ENCODE assay signal across 19 cellular contexts in the genomic region with DNA sequence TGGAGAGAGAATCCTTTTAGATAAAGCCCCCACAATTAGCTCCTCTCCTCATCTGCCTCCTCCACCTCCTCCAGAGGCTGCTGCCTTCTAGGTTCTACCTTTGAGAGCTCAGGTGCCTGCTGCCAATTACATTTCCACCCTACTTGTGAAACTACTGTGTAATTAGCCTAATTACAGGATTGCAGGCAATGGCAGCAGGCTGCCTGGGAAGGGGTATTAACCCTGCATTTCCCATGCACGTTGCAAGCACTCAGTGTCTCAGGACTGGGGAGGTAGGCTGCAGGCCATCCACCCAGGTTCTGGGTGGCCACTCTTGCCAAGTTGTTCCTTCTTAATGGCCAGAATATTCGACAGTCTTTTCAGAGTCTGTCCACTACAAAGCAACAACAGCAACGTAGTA.
DNase-seq lines count a peak whose midpoint lies in the region; ATAC-seq and TF ChIP-seq lines count a peak whose summit lies in the region.
"Had no signal": no experiment of that assay in that cellular context is flagged by ENCODE, and none has a peak within 500 bp of the region (broad histone marks: within the 10 kb centered on the region; RNA-seq: fewer than 3 reads in every experiment).

No MANE protein-coding gene starts in this region.

- H2AK5ac ChIP-seq in IMR-90 (ENCODE audit: low read depth, low read length), result peak overlapping the region; percentile 64; the same call in 1 of the 2 replicates

- H3K4me3 Mint-ChIP-seq in Caco-2 (ENCODE audit: unreplicated experiment) (no peak overlapping the region), endodermal cell (no peak overlapping the region)
- H3K4me3 Mint-ChIP-seq: CD8-positive, alpha-beta memory T cell had no signal

- H3K4ac ChIP-seq in IMR-90 (ENCODE audit: low read depth, low read length), result no peak overlapping the region

- no peak overlapping the region for H2BK20ac ChIP-seq in IMR-90 (ENCODE audit: low read depth, low read length)

- POLR2A ChIA-PET in Caco-2 (lab: Charles Lee) (no interaction called here), IMR-90 (lab: Charles Lee; ENCODE audit: unreplicated experiment) (no interaction called here)

- no peak for TF ChIP-seq POLR2A in IMR-90 (IDR thresholded peaks at IDR 0.05; ENCODE audit: low read depth, low read length)

- no peak overlapping the region for H2BK5ac ChIP-seq in IMR-90 (ENCODE audit: low read depth, low read length, poor library complexity, severe bottlenecking)

- H3K4me1 ChIP-seq in Caco-2 (peaks cover 9% of the 10 kb centered on the region), IMR-90 (ENCODE audit: control insufficient read depth, insufficient read depth, low read length) (peaks cover 12% of the 10 kb centered on the region), OCI-LY1 (ENCODE audit: insufficient read depth, low read length, severe bottlenecking) (no peaks in the 10 kb centered on the region), endodermal cell (ENCODE audit: control insufficient read depth, insufficient read depth, low read length) (no peaks in the 10 kb centered on the region), lower lobe of right lung (no peaks in the 10 kb centered on the region)
- H3K4me1 ChIP-seq: thyroid gland had no signal

- BruUV-seq in Caco-2 (replicated peaks; lab: Mats Ljungman, UMichigan) (no TSS peak), IMR-90 (replicated peaks; lab: Mats Ljungman, UMichigan) (no TSS peak)

- no peak overlapping the region for H4K5ac ChIP-seq in IMR-90 (ENCODE audit: low read depth, low read length)

- 0 out of 4 replicates have a peak overlapping the region, but pooled peaks of 1 of the 2 experiments have one; percentile 6 for H4K8ac ChIP-seq in IMR-90 (ENCODE audit: low read depth in 2 of 2, low read length in 2 of 2)

- H3K14ac ChIP-seq in IMR-90 (replicated peaks; ENCODE audit: low read depth, low read length), result no peak overlapping the region

- no peaks in the 10 kb centered on the region for H4K20me1 ChIP-seq in IMR-90 (ENCODE audit: insufficient read depth, low read length)
- H4K20me1 ChIP-seq in OCI-LY1 (ENCODE audit: insufficient read depth, low read length), result no peaks in the 10 kb centered on the region

- WGBS in IMR-90 (ENCODE audit: extremely low coverage in 2 of 2, insufficient read length in 1 of 2), 2 experiments, result no CpG with 5 or more reads among the region's 3 CpGs
- 61 to 68% methylated on average over 2 to 3 of the region's 3 CpGs for WGBS in endodermal cell (ENCODE audit: insufficient coverage in 1 of 2, insufficient read length in 1 of 2), 2 experiments

- H2BK120ac ChIP-seq in IMR-90 (ENCODE audit: low read depth, low read length), result 0 out of 2 replicates have a peak overlapping the region, but pooled peaks have one; percentile 27

- no peak overlapping the region for H3K4me3 ChIP-seq in Caco-2 (ENCODE audit: low read depth, low read length)
- no peak overlapping the region for H3K4me3 ChIP-seq in IMR-90 (ENCODE audit: insufficient read depth, low read depth, low read length)
- H3K4me3 ChIP-seq in OCI-LY1 (ENCODE audit: low read depth, low read length, poor library complexity, severe bottlenecking), result no peak overlapping the region
- H3K4me3 ChIP-seq in endodermal cell (ENCODE audit: low read length), result no peak overlapping the region
- H3K4me3 ChIP-seq in lower lobe of right lung, result no peak overlapping the region
- H3K4me3 ChIP-seq: thyroid gland had no signal

- no peaks in the 10 kb centered on the region for H3K9me2 ChIP-seq in OCI-LY1 (ENCODE audit: low read depth, low read length)

- no peaks in the 10 kb centered on the region for H3K9me3 Mint-ChIP-seq in Caco-2 (ENCODE audit: unreplicated experiment)
- H3K9me3 Mint-ChIP-seq in endodermal cell, result no peaks in the 10 kb centered on the region
- H3K9me3 Mint-ChIP-seq: CD8-positive, alpha-beta memory T cell had no signal

- TF ChIP-seq RAD21 in IMR-90 (IDR thresholded peaks at IDR 0.05; ENCODE audit: low read length), result no peak

- no peak overlapping the region for H2AK9ac ChIP-seq in IMR-90 (replicated peaks; ENCODE audit: low read depth, low read length, poor library complexity)

- dilution Hi-C loops in IMR-90 (cut with HindIII; ENCODE audit: low sequenced_read_pairs, unreplicated experiment), result no loop called here

- no peak for DNase-seq in Caco-2
- no peak for DNase-seq in IMR-90
- DNase-seq in endodermal cell, result peak; percentile 72
- DNase-seq in HUDEP-2 (lab: John Stamatoyannopoulos, UW; ENCODE audit: unreplicated experiment in 76 of 76), result no peak
- no peak for DNase-seq in lower lobe of right lung
- DNase-seq: activated naive CD4-positive, alpha-beta T cell treated with Interleukin-2 at 50 U/mL for 16 hours; activated T-cell treated with anti-CD3 and anti-CD28 coated beads for 4 hours; CD8-positive, alpha-beta memory T cell; DMS79; head of caudate nucleus; Kasumi-1; NCI-H1092 treated with DMSO at 0.1 percent for 48 hours; NCI-H345; Right ventricle myocardium superior; stimulated activated naive CD8-positive, alpha-beta T cell treated with anti-CD3 and anti-CD28 coated beads, Interleukin-15, Interleukin-2, amounts not matched to agents 100 U/mL and 50 U/mL, for 24 hours; thyroid gland had no signal

- no peaks in the 10 kb centered on the region for H3K9me3 ChIP-seq in Caco-2
- H3K9me3 ChIP-seq in IMR-90 (ENCODE audit: control insufficient read depth, insufficient read depth, low read length), result no peaks in the 10 kb centered on the region
- no peaks in the 10 kb centered on the region for H3K9me3 ChIP-seq in OCI-LY1 (ENCODE audit: low read length)
- H3K9me3 ChIP-seq in endodermal cell (ENCODE audit: control insufficient read depth, low read length), result no peaks in the 10 kb centered on the region
- no peaks in the 10 kb centered on the region for H3K9me3 ChIP-seq in lower lobe of right lung
- H3K9me3 ChIP-seq: neutrophil, thyroid gland had no signal

- H3K9ac ChIP-seq in IMR-90 (ENCODE audit: low read depth, low read length) (no peak overlapping the region), OCI-LY1 (ENCODE audit: low read length) (no peak overlapping the region; the same call in 1 of the 2 replicates), endodermal cell (ENCODE audit: extremely low read depth, low read length, poor library complexity, severe bottlenecking) (no peak overlapping the region)

- CTCF ChIA-PET in Caco-2 (lab: Charles Lee), result no interaction called here
- CTCF ChIA-PET in IMR-90 (lab: Yijun Ruan, JAX), result no interaction called here

- intact Hi-C loops in Caco-2 (cut with micrococcal nuclease; ENCODE audit: unreplicated experiment), result no loop called here
- intact Hi-C loops in IMR-90 (cut with micrococcal nuclease), result no loop called here
- intact Hi-C loops in lower lobe of right lung (cut with DNase I), result no loop called here

- no peaks in the 10 kb centered on the region for H3K79me2 ChIP-seq in OCI-LY1 (ENCODE audit: insufficient read depth, low read length)

- no peak overlapping the region; the same call in 1 of the 3 replicates for H2BK15ac ChIP-seq in IMR-90 (ENCODE audit: low read depth, low read length)

- H3K36me3 Mint-ChIP-seq in Caco-2 (ENCODE audit: insufficient read depth, unreplicated experiment), result no peaks in the 10 kb centered on the region
- no peaks in the 10 kb centered on the region for H3K36me3 Mint-ChIP-seq in endodermal cell (ENCODE audit: low read depth)
- H3K36me3 Mint-ChIP-seq: CD8-positive, alpha-beta memory T cell had no signal

- H3K23ac ChIP-seq in IMR-90 (ENCODE audit: low read depth, low read length), result no peak overlapping the region

- H4K91ac ChIP-seq in IMR-90 (ENCODE audit: insufficient read depth, low read depth, low read length), result 0 out of 2 replicates have a peak overlapping the region, but pooled peaks have one; percentile 2

- no peaks in the 10 kb centered on the region for H3K27me3 Mint-ChIP-seq in Caco-2 (ENCODE audit: insufficient read depth, unreplicated experiment)
- no peaks in the 10 kb centered on the region for H3K27me3 Mint-ChIP-seq in endodermal cell (ENCODE audit: insufficient read depth)
- H3K27me3 Mint-ChIP-seq: CD8-positive, alpha-beta memory T cell had no signal

- H3K4me2 ChIP-seq in IMR-90 (ENCODE audit: low read depth, low read length) (no peak overlapping the region), OCI-LY1 (ENCODE audit: low read length) (no peak overlapping the region)

- no peaks in the 10 kb centered on the region for H3F3A ChIP-seq in OCI-LY1 (ENCODE audit: insufficient read depth, low read length)

- no peaks in the 10 kb centered on the region for H3K36me3 ChIP-seq in Caco-2 (ENCODE audit: control insufficient read depth, insufficient read depth, low read length)
- H3K36me3 ChIP-seq in IMR-90 (ENCODE audit: control insufficient read depth, insufficient read depth, low read length), result no peaks in the 10 kb centered on the region
- no peaks in the 10 kb centered on the region for H3K36me3 ChIP-seq in OCI-LY1 (ENCODE audit: insufficient read depth, low read length)
- no peaks in the 10 kb centered on the region for H3K36me3 ChIP-seq in endodermal cell (ENCODE audit: control insufficient read depth, insufficient read depth, low read length)
- H3K36me3 ChIP-seq in lower lobe of right lung, result no peaks in the 10 kb centered on the region
- H3K36me3 ChIP-seq: neutrophil, thyroid gland had no signal

- no peak overlapping the region for H3K27ac ChIP-seq in IMR-90 (ENCODE audit: insufficient read depth, low read length)
- H3K27ac ChIP-seq in OCI-LY1 (ENCODE audit: low read depth, low read length, poor library complexity, severe bottlenecking), result no peak overlapping the region
- no peak overlapping the region for H3K27ac ChIP-seq in endodermal cell (ENCODE audit: low read depth, low read length)
- H3K27ac ChIP-seq in lower lobe of right lung, result no peak overlapping the region
- H3K27ac ChIP-seq: neutrophil, thyroid gland had no signal

- ATAC-seq in IMR-90 (ENCODE audit: low read depth) (no peak), HG03095 (IDR thresholded peaks at IDR 0.05; ENCODE audit: unreplicated experiment) (no peak), lower lobe of right lung (no peak)
- ATAC-seq: stimulated activated naive CD8-positive, alpha-beta T cell treated with anti-CD3 and anti-CD28 coated beads, Interleukin-15, Interleukin-2, amounts not matched to agents 100 U/mL and 50 U/mL, for 24 hours had no signal

- in situ Hi-C loops in IMR-90 (cut with MboI; ENCODE audit: low sequenced_read_pairs), result no loop called here

- no peak overlapping the region for H3K18ac ChIP-seq in IMR-90 (ENCODE audit: low read depth, low read length)

- H2AFZ ChIP-seq in IMR-90 (replicated peaks; ENCODE audit: low read length, poor library complexity) (peak overlapping the region; percentile 16), OCI-LY1 (ENCODE audit: low read length) (peak overlapping the region; percentile 64; the same call in 1 of the 2 replicates)

- peaks cover 0 to 4% of the 10 kb centered on the region in 2 experiments; a peak in 1 of 4 replicates for H3K79me1 ChIP-seq in IMR-90 (ENCODE audit: low read depth in 1 of 2, low read length in 2 of 2)

- peaks cover 8% of the 10 kb centered on the region; the same call in 1 of the 2 replicates for H3K9me1 ChIP-seq in IMR-90 (ENCODE audit: insufficient read depth, low read length)

- H3K4me1 Mint-ChIP-seq in Caco-2 (ENCODE audit: low read depth, unreplicated experiment) (peaks cover 27% of the 10 kb centered on the region), endodermal cell (peaks cover 26% of the 10 kb centered on the region)

- no peaks in the 10 kb centered on the region for H3K27me3 ChIP-seq in Caco-2 (replicated peaks; ENCODE audit: control insufficient read depth, insufficient read depth, low read length)
- H3K27me3 ChIP-seq in IMR-90 (ENCODE audit: control insufficient read depth, insufficient read depth, low read length), result no peaks in the 10 kb centered on the region
- H3K27me3 ChIP-seq in OCI-LY1 (ENCODE audit: insufficient read depth, low read length), result no peaks in the 10 kb centered on the region
- no peaks in the 10 kb centered on the region for H3K27me3 ChIP-seq in endodermal cell (ENCODE audit: control insufficient read depth, insufficient read depth, low read length, poor library complexity, severe bottlenecking)
- no peaks in the 10 kb centered on the region for H3K27me3 ChIP-seq in lower lobe of right lung (ENCODE audit: low read depth)
- H3K27me3 ChIP-seq: neutrophil, thyroid gland had no signal

- TF ChIP-seq CTCF in Caco-2 (IDR thresholded peaks at IDR 0.05; ENCODE audit: insufficient read depth in 1 of 2, low read depth in 1 of 2, low read length in 1 of 2, severe bottlenecking in 1 of 2, unreplicated experiment in 1 of 2) (no peak), IMR-90 (conservative IDR thresholded peaks at IDR 0.05; ENCODE audit: low read depth, low read length) (no peak), OCI-LY1 (IDR thresholded peaks at IDR 0.05; ENCODE audit: low read length) (no peak), endodermal cell (conservative IDR thresholded peaks at IDR 0.05) (no peak), lower lobe of right lung (IDR thresholded peaks at IDR 0.05) (no peak)

- peak overlapping the region; percentile 26 for H3K27ac Mint-ChIP-seq in Caco-2 (ENCODE audit: unreplicated experiment)
- H3K27ac Mint-ChIP-seq in endodermal cell, result peak overlapping the region; percentile 69

- no peak overlapping the region for H3K56ac ChIP-seq in IMR-90 (ENCODE audit: extremely low read depth, insufficient read depth, low read length)
